ENCODE assay signal across 13 cellular contexts in the genomic region with DNA sequence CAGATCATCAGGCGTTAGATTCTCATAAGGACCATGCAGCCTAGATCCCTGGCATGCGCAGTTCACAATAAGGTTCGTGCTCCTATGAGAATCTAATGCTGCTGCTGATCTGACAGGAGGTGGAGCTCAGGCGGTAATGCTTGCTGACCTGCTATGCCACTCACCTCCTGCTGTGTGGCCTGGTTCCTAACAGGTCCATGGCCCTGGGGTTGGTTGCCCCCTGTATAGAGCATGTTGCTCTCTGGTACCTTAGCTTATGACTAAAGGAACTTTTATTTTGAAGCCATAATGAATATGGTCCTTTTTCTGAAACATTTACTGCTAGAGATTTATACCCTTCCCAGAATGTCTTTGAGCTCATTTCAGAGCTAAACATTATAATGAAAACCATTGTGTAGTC. TPM values are rescaled to one million over a fixed set of nuclear protein-coding genes. Genes with fewer than 3 reads are reported as not detected.
A peak's percentile ranks its signal among the peaks of the same experiment; 100 is the strongest.
DNase-seq lines count a peak whose midpoint lies in the region; ATAC-seq, FAIRE-seq and TF ChIP-seq lines count a peak whose summit lies in the region.
"Had no signal": no experiment of that assay in that cellular context is flagged by ENCODE, and none has a peak within 500 bp of the region (broad histone marks: within the 10 kb centered on the region; RNA-seq: fewer than 3 reads in every experiment).

No MANE protein-coding gene starts in this region.

- H3K36me3 ChIP-seq in keratinocyte (ENCODE audit: control insufficient read depth in 2 of 2, extremely low read depth in 1 of 2, insufficient read depth in 2 of 2, low read length in 2 of 2) (no peaks in the 10 kb centered on the region), thoracic aorta (no peaks in the 10 kb centered on the region)

- CTCF ChIA-PET in activated CD4-positive, alpha-beta memory T cell treated with anti-CD3 and anti-CD28 coated beads for 36 hours (lab: Charles Lee): interaction anchor here (0.5 to 1.3 kb wide), 2 partner anchors 9 to 23 kb away, joined by 3 read pairs; no protein-coding TSS in a partner anchor
- CTCF ChIA-PET in activated CD4-positive, alpha-beta memory T cell treated with anti-CD3 and anti-CD28 coated beads, Interleukin-2, amount 10 ng/mL, durations not matched to agents 7 days and 5 days (lab: Charles Lee): interaction anchor here (0.5 to 1.6 kb wide), 2 partner anchors 361 to 1019 kb away, joined by 3 to 4 read pairs; no protein-coding TSS in a partner anchor
- CTCF ChIA-PET in activated B cell treated with CpG ODN at 0.5 μM for 24 hours (lab: Charles Lee): interaction anchor here (0.7 kb wide), 1 partner anchor 556 kb away, joined by 3 read pairs; no protein-coding TSS in a partner anchor

- no peak for TF ChIP-seq CTCF in activated B cell treated with CpG ODN at 0.5 μM for 24 hours (IDR thresholded peaks at IDR 0.05)
- TF ChIP-seq CTCF in keratinocyte (optimal IDR thresholded peaks at IDR 0.05 in 1 of 3, IDR thresholded peaks at IDR 0.05 in 1 of 3, conservative IDR thresholded peaks at IDR 0.05 in 1 of 3; ENCODE audit: extremely low read depth in 1 of 3, insufficient read depth in 2 of 3, low read length in 3 of 3): no peak
- no peak for TF ChIP-seq CTCF in thoracic aorta (IDR thresholded peaks at IDR 0.05)

- POLR2A ChIA-PET in activated CD4-positive, alpha-beta memory T cell treated with anti-CD3 and anti-CD28 coated beads for 36 hours (lab: Charles Lee): interaction anchor here (0.6 kb wide), 1 partner anchor 531 kb away, joined by 4 read pairs; no protein-coding TSS in a partner anchor
- POLR2A ChIA-PET in activated CD4-positive, alpha-beta memory T cell treated with anti-CD3 and anti-CD28 coated beads, Interleukin-2, amount 10 ng/mL, durations not matched to agents 7 days and 5 days (lab: Charles Lee): interaction anchor here (1.2 to 1.3 kb wide), 2 partner anchors 164 to 1310 kb away, joined by 3 read pairs; partner anchors contain the start of gene FBXL17
- POLR2A ChIA-PET in activated B cell treated with CpG ODN at 0.5 μM for 24 hours (lab: Charles Lee): interaction anchor here (0.6 to 1.2 kb wide), 5 partner anchors 9 to 963 kb away, joined by 3 to 7 read pairs (median 4); partner anchors contain the start of gene PJA2

- FAIRE-seq in keratinocyte (lab: Jason Lieb, UNC): no peak

- DNase-seq in activated CD4-positive, alpha-beta memory T cell treated with anti-CD3 and anti-CD28 coated beads for 36 hours: peak; percentile 13
- DNase-seq in activated CD4-positive, alpha-beta memory T cell treated with anti-CD3 and anti-CD28 coated beads, Interleukin-2, amount 10 ng/mL, durations not matched to agents 7 days and 5 days: no peak
- DNase-seq in activated B cell treated with CpG ODN at 0.5 μM for 24 hours (no peak), keratinocyte (ENCODE audit: low read depth, low spot score) (no peak), thoracic aorta (ENCODE audit: low spot score) (no peak), midbrain (lab: John Stamatoyannopoulos, UW) (no peak), NOMO-1 (lab: John Stamatoyannopoulos, UW; ENCODE audit: unreplicated experiment in 2 of 2) (no peak), medulla oblongata (ENCODE audit: extremely low spot score) (no peak)
- DNase-seq: ACHN, activated gamma-delta T cell treated with Interleukin-2 at 50 U/mL for 16 hours, Kasumi-1, left colon had no signal

- H3K9me1 ChIP-seq in keratinocyte (ENCODE audit: control insufficient read depth, extremely low read depth, insufficient read depth, low read length): no peaks in the 10 kb centered on the region

- H3K36me3 Mint-ChIP-seq in activated CD4-positive, alpha-beta memory T cell treated with anti-CD3 and anti-CD28 coated beads for 36 hours: peaks cover 4% of the 10 kb centered on the region
- peaks cover 24% of the 10 kb centered on the region for H3K36me3 Mint-ChIP-seq in activated CD4-positive, alpha-beta memory T cell treated with anti-CD3 and anti-CD28 coated beads, Interleukin-2, amount 10 ng/mL, durations not matched to agents 7 days and 5 days (ENCODE audit: low read depth)
- H3K36me3 Mint-ChIP-seq in activated B cell treated with CpG ODN at 0.5 μM for 24 hours (ENCODE audit: low read depth): peaks cover 7% of the 10 kb centered on the region

- dilution Hi-C loops in keratinocyte (cut with MboI; ENCODE audit: extremely low pct_ligation_motif_present, low sequenced_read_pairs): no loop called here

- H2AFZ ChIP-seq in keratinocyte (ENCODE audit: control insufficient read depth, low read length): no peak overlapping the region

- no peak for ATAC-seq in activated B cell treated with CpG ODN at 0.5 μM for 24 hours (ENCODE audit: low read depth)
- no peak for ATAC-seq in thoracic aorta (ENCODE audit: insufficient number of reproducible peaks, low FRiP score, low read depth)
- ATAC-seq: left colon had no signal

- H3K4me2 ChIP-seq in keratinocyte (ENCODE audit: control insufficient read depth, extremely low read depth, insufficient read depth, low read depth, low read length): peak overlapping the region; percentile 66

- intact Hi-C loops in activated CD4-positive, alpha-beta memory T cell treated with anti-CD3 and anti-CD28 coated beads for 36 hours (cut with micrococcal nuclease): loop anchor here (5.0 kb wide), 4 partner anchors 639 to 1059 kb away; partner anchors contain the start of gene SLC25A46
- intact Hi-C loops in activated B cell treated with CpG ODN at 0.5 μM for 24 hours (cut with micrococcal nuclease): loop anchor here (5.0 to 10.0 kb wide), 3 partner anchors 52 to 934 kb away; no protein-coding TSS in a partner anchor

- peak overlapping the region; percentile 45 for H3K27ac ChIP-seq in keratinocyte (ENCODE audit: control insufficient read depth, insufficient read depth, low read length)
- peak overlapping the region; percentile 16 to 65 for H3K27ac ChIP-seq in thoracic aorta

- peaks cover 12% of the 10 kb centered on the region for H3K9me3 Mint-ChIP-seq in activated CD4-positive, alpha-beta memory T cell treated with anti-CD3 and anti-CD28 coated beads for 36 hours
- H3K9me3 Mint-ChIP-seq in activated CD4-positive, alpha-beta memory T cell treated with anti-CD3 and anti-CD28 coated beads, Interleukin-2, amount 10 ng/mL, durations not matched to agents 7 days and 5 days: no peaks in the 10 kb centered on the region
- H3K9me3 Mint-ChIP-seq in activated B cell treated with CpG ODN at 0.5 μM for 24 hours: peaks cover 4% of the 10 kb centered on the region

- peak overlapping the region; percentile 27 for H3K4me3 Mint-ChIP-seq in activated CD4-positive, alpha-beta memory T cell treated with anti-CD3 and anti-CD28 coated beads for 36 hours
- no peak overlapping the region for H3K4me3 Mint-ChIP-seq in activated CD4-positive, alpha-beta memory T cell treated with anti-CD3 and anti-CD28 coated beads, Interleukin-2, amount 10 ng/mL, durations not matched to agents 7 days and 5 days
- H3K4me3 Mint-ChIP-seq in activated B cell treated with CpG ODN at 0.5 μM for 24 hours: peak overlapping the region; percentile 88

- peaks cover 74% of the 10 kb centered on the region for H3K79me2 ChIP-seq in keratinocyte (ENCODE audit: control insufficient read depth, insufficient read depth, low read length)

- peaks cover 14% of the 10 kb centered on the region for H4K20me1 ChIP-seq in keratinocyte (ENCODE audit: control insufficient read depth, extremely low read depth, insufficient read depth, low read length)

- no peaks in the 10 kb centered on the region for H3K27me3 Mint-ChIP-seq in activated CD4-positive, alpha-beta memory T cell treated with anti-CD3 and anti-CD28 coated beads for 36 hours
- no peaks in the 10 kb centered on the region for H3K27me3 Mint-ChIP-seq in activated CD4-positive, alpha-beta memory T cell treated with anti-CD3 and anti-CD28 coated beads, Interleukin-2, amount 10 ng/mL, durations not matched to agents 7 days and 5 days
- H3K27me3 Mint-ChIP-seq in activated B cell treated with CpG ODN at 0.5 μM for 24 hours: no peaks in the 10 kb centered on the region
- H3K27me3 Mint-ChIP-seq: progenitor cell of endocrine pancreas had no signal

- H3K27ac Mint-ChIP-seq in activated CD4-positive, alpha-beta memory T cell treated with anti-CD3 and anti-CD28 coated beads for 36 hours: no peak overlapping the region
- H3K27ac Mint-ChIP-seq in activated CD4-positive, alpha-beta memory T cell treated with anti-CD3 and anti-CD28 coated beads, Interleukin-2, amount 10 ng/mL, durations not matched to agents 7 days and 5 days: no peak overlapping the region
- H3K27ac Mint-ChIP-seq in activated B cell treated with CpG ODN at 0.5 μM for 24 hours: peak overlapping the region; percentile 92
- H3K27ac Mint-ChIP-seq: progenitor cell of endocrine pancreas had no signal

- H3K27me3 ChIP-seq in keratinocyte (ENCODE audit: control insufficient read depth, extremely low read depth, insufficient read depth, low read length) (no peaks in the 10 kb centered on the region), thoracic aorta (replicated peaks; ENCODE audit: insufficient read depth) (no peaks in the 10 kb centered on the region)

- no peak overlapping the region for H3K9ac ChIP-seq in keratinocyte (ENCODE audit: control insufficient read depth, extremely low read depth, insufficient read depth, low read length)

- H3K9me3 ChIP-seq in keratinocyte (ENCODE audit: control insufficient read depth, low read depth, low read length) (no peaks in the 10 kb centered on the region), thoracic aorta (no peaks in the 10 kb centered on the region)

- peaks cover 74% of the 10 kb centered on the region for H3K4me1 Mint-ChIP-seq in activated CD4-positive, alpha-beta memory T cell treated with anti-CD3 and anti-CD28 coated beads for 36 hours (ENCODE audit: low read depth)
- H3K4me1 Mint-ChIP-seq in activated CD4-positive, alpha-beta memory T cell treated with anti-CD3 and anti-CD28 coated beads, Interleukin-2, amount 10 ng/mL, durations not matched to agents 7 days and 5 days: peaks cover 74% of the 10 kb centered on the region
- H3K4me1 Mint-ChIP-seq in activated B cell treated with CpG ODN at 0.5 μM for 24 hours: peaks cover 73% of the 10 kb centered on the region

- H3K4me3 ChIP-seq in keratinocyte (ENCODE audit: control insufficient read depth in 2 of 3, extremely low read depth in 1 of 3, insufficient read depth in 2 of 3, low read depth in 1 of 3, low read length in 3 of 3) (no peak overlapping the region), thoracic aorta (peak overlapping the region; percentile 96)

- peaks cover 40% of the 10 kb centered on the region for H3K4me1 ChIP-seq in keratinocyte (ENCODE audit: control insufficient read depth, extremely low read depth, insufficient read depth, low read length)
- H3K4me1 ChIP-seq in thoracic aorta (ENCODE audit: control insufficient read depth in 1 of 2, low read depth in 2 of 2): peaks cover 40 to 54% of the 10 kb centered on the region in 2 donors

RNA-seq across cellular contexts. Expression of gene MAN2A1, which starts 3.1 kb away (rescaled TPM):
- total RNA-seq in activated CD4-positive, alpha-beta memory T cell treated with anti-CD3 and anti-CD28 coated beads for 36 hours: 10 to 100 TPM; 33.0 to 35.9 TPM
- 10 to 100 TPM; 32.6 to 33.5 TPM for total RNA-seq in activated CD4-positive, alpha-beta memory T cell treated with anti-CD3 and anti-CD28 coated beads, Interleukin-2, amount 10 ng/mL, durations not matched to agents 7 days and 5 days
- total RNA-seq in activated B cell treated with CpG ODN at 0.5 μM for 24 hours: 42.7 and 48.6 TPM in 2 replicates
- 38.3 to 63.8 TPM (median 50.5 TPM) in 3 replicates for polyA plus RNA-seq in keratinocyte
- polyA plus RNA-seq in keratinocyte (2011; ENCODE audit: low read depth): 106 TPM
- polyA plus RNA-seq in keratinocyte (2011; cell fraction: cytosol; rRNA removed): 13.3 and 23.9 TPM in 2 replicates
- 61.7 and 89.6 TPM in 2 replicates for polyA plus RNA-seq in keratinocyte (2011; cell fraction: nucleus; rRNA removed)
- polyA plus RNA-seq in keratinocyte (2012; ENCODE audit: low replicate concordance): 24.8 and 45.4 TPM in 2 replicates
- 20.5 to 113 TPM (median 95.0 TPM) in 3 replicates for polyA minus RNA-seq in keratinocyte
- polyA minus RNA-seq in keratinocyte (2011; cell fraction: cytosol; rRNA and poly(A)+ RNA removed): 60.2 TPM
- polyA minus RNA-seq in keratinocyte (2011; cell fraction: nucleus; rRNA and poly(A)+ RNA removed): 186 and 287 TPM in 2 replicates
- total RNA-seq in thoracic aorta: 10 to 100 TPM; 64.8 to 82.8 TPM
